In genomic region chr10:119039161-119039560, GRCh38 we compare ENCODE assay signal across 21 cellular contexts. TPM values are rescaled to one million over a fixed set of nuclear protein-coding genes. Genes with fewer than 3 reads are reported as not detected.
A peak's percentile ranks its signal among the peaks of the same experiment; 100 is the strongest.
DNase-seq lines count a peak whose midpoint lies in the region; ATAC-seq and TF ChIP-seq lines count a peak whose summit lies in the region.
"Had no signal": no experiment of that assay in that cellular context is flagged by ENCODE, and none has a peak within 500 bp of the region (broad histone marks: within the 10 kb centered on the region; RNA-seq: fewer than 3 reads in every experiment).

No MANE protein-coding gene starts in this region.

- no peak overlapping the region for H3K4me3 Mint-ChIP-seq in CD4-positive, alpha-beta memory T cell
- H3K4me3 Mint-ChIP-seq in H9, result no peak overlapping the region
- H3K4me3 Mint-ChIP-seq in WTC11, result no peak overlapping the region
- H3K4me3 Mint-ChIP-seq: CD4-positive, CD25-positive, alpha-beta regulatory T cell had no signal

- H3K36me3 Mint-ChIP-seq in CD4-positive, alpha-beta memory T cell, result peaks cover 60 to 82% of the 10 kb centered on the region in 2 donors
- H3K36me3 Mint-ChIP-seq in H9 (ENCODE audit: insufficient read depth in 1 of 3, low read depth in 3 of 3) (peaks cover 64 to 90% (median 86%) of the 10 kb centered on the region in 3 experiments; a peak in 6 of 7 replicates), WTC11 (peaks cover 85% of the 10 kb centered on the region)

- CTCF ChIA-PET in CD4-positive, alpha-beta memory T cell (lab: Charles Lee; ENCODE audit: partially characterized antibody), result no interaction called here
- CTCF ChIA-PET in WTC11 (lab: Charles Lee), result interaction anchor here (0.5 kb wide), 1 partner anchor 99 kb away, joined by 3 read pairs; no protein-coding TSS in a partner anchor

- H3K9ac ChIP-seq in H9 (ENCODE audit: extremely low read depth, insufficient read length, low read length) (no peak overlapping the region), mesendoderm (ENCODE audit: low read length) (no peak overlapping the region)

- ATAC-seq in WTC11, result no peak
- no peak for ATAC-seq in GM18511 (IDR thresholded peaks at IDR 0.05; ENCODE audit: unreplicated experiment)
- ATAC-seq: GM12878 had no signal

- peaks cover 79% of the 10 kb centered on the region for H3K36me3 ChIP-seq in CD4-positive, alpha-beta memory T cell (ENCODE audit: insufficient read depth, low read length)
- H3K36me3 ChIP-seq in mesendoderm (ENCODE audit: control insufficient read depth, insufficient read depth, low read length), result peaks cover 19% of the 10 kb centered on the region

- H2BK15ac ChIP-seq in H9 (ENCODE audit: low read depth, low read length) (no peak overlapping the region), mesendoderm (replicated peaks; ENCODE audit: low read depth) (no peak overlapping the region)

- H3K27me3 ChIP-seq in CD4-positive, alpha-beta memory T cell (ENCODE audit: insufficient read depth, low read length), result no peaks in the 10 kb centered on the region
- H3K27me3 ChIP-seq in H9 (ENCODE audit: insufficient read depth, low read length) (no peaks in the 10 kb centered on the region), mesendoderm (ENCODE audit: insufficient read depth, low read length, poor library complexity) (no peaks in the 10 kb centered on the region)

- H4K5ac ChIP-seq in H9 (ENCODE audit: insufficient read length, low read depth, low read length) (no peak overlapping the region), mesendoderm (ENCODE audit: low read length) (no peak overlapping the region)

- no peak overlapping the region for H4K8ac ChIP-seq in H9 (replicated peaks; ENCODE audit: insufficient read length, low read depth, low read length)
- no peak overlapping the region for H4K8ac ChIP-seq in mesendoderm (ENCODE audit: low read depth, low read length)

- TF ChIP-seq CTCF in H9 (conservative IDR thresholded peaks at IDR 0.05) (no peak), WTC11 (IDR thresholded peaks at IDR 0.05) (no peak)

- no peak overlapping the region for H3K4me2 ChIP-seq in H9 (ENCODE audit: insufficient read depth, insufficient read length, low read length)
- H3K4me2 ChIP-seq in mesendoderm (ENCODE audit: low read length), result no peak overlapping the region

- DNase-seq in CD4-positive, alpha-beta memory T cell, result no peak
- no peak for DNase-seq in H9
- DNase-seq in WTC11 (ENCODE audit: low spot score), result no peak
- peak; percentile 22 for DNase-seq in mesendoderm
- DNase-seq in activated CD4-positive, alpha-beta T cell treated with anti-CD3 and anti-CD28 coated beads, Interleukin-2, amount 50 U/mL, for 4 hours, result no peak
- DNase-seq in activated gamma-delta T cell (lab: John Stamatoyannopoulos, UW), result no peak
- DNase-seq: CD4-positive, CD25-positive, alpha-beta regulatory T cell; COR-L47; DMS 273 treated with DMSO at 0.1 percent for 48 hours; DMS79 treated with DMSO at 0.1 percent for 48 hours; HCEC 1CT; Karpas-422; NCI-H1694; NCI-H2081; NCI-H2171 treated with DMSO at 0.1 percent for 48 hours; NCI-H446 treated with DMSO at 0.1 percent for 48 hours; NCI-H526 treated with DMSO at 0.1 percent for 48 hours; OCI-M1; Right ventricle myocardium superior had no signal

- H3K4me3 ChIP-seq in CD4-positive, alpha-beta memory T cell (ENCODE audit: low read length in 2 of 2), result no peak overlapping the region
- no peak overlapping the region for H3K4me3 ChIP-seq in mesendoderm (ENCODE audit: low read length)
- H3K4me3 ChIP-seq: GM12878 had no signal

- POLR2A ChIA-PET in CD4-positive, alpha-beta memory T cell (lab: Charles Lee; ENCODE audit: partially characterized antibody), result interaction anchor here (1.2 kb wide), 1 partner anchor 8 kb away, joined by 3 read pairs; no protein-coding TSS in a partner anchor
- POLR2A ChIA-PET in WTC11 (lab: Charles Lee), result no interaction called here

- no peak overlapping the region for H2BK12ac ChIP-seq in H9 (ENCODE audit: insufficient read length, low read depth, low read length)

- no CpG with 5 or more reads among the region's 1 CpG for WGBS in H9 (ENCODE audit: extremely low coverage, insufficient read length, low lambda C conversion rate)
- WGBS in mesendoderm (ENCODE audit: extremely low coverage, insufficient coverage, low lambda C conversion rate), result no CpG with 5 or more reads among the region's 1 CpG

- intact Hi-C loops in CD4-positive, alpha-beta memory T cell (cut with micrococcal nuclease), result no loop called here

- H3K56ac ChIP-seq in H9 (ENCODE audit: insufficient read length, low read depth, low read length) (no peak overlapping the region), mesendoderm (ENCODE audit: low read length) (no peak overlapping the region)

- H2BK5ac ChIP-seq in H9 (ENCODE audit: insufficient read length, low read length) (no peak overlapping the region), mesendoderm (ENCODE audit: low read length) (no peak overlapping the region)

- no peak overlapping the region for H3T11ph ChIP-seq in H9 (ENCODE audit: low read length)

- peaks cover 14 to 23% (median 19%) of the 10 kb centered on the region in 4 donors for H3K4me1 Mint-ChIP-seq in CD4-positive, alpha-beta memory T cell
- H3K4me1 Mint-ChIP-seq in H9 (peaks cover 0 to 5% of the 10 kb centered on the region in 2 experiments; a peak in 2 of 4 replicates), WTC11 (peaks cover 3% of the 10 kb centered on the region)

- no peak overlapping the region for H3K4ac ChIP-seq in H9 (ENCODE audit: low read depth, low read length)
- no peak overlapping the region for H3K4ac ChIP-seq in mesendoderm (ENCODE audit: low read depth, low read length)

- no peak overlapping the region for H4K91ac ChIP-seq in H9 (ENCODE audit: insufficient read length, low read depth, low read length)

- H3K27ac Mint-ChIP-seq in CD4-positive, alpha-beta memory T cell, result peak overlapping the region in 4 of 7 donors; percentile 13 to 89 (median 48)
- H3K27ac Mint-ChIP-seq in H9, result peak overlapping the region in 2 of 3 experiments; percentile 5 to 76; a peak in 2 of 7 replicates
- 0 out of 2 replicates have a peak overlapping the region, but pooled peaks have one; percentile 14 for H3K27ac Mint-ChIP-seq in WTC11

- no peaks in the 10 kb centered on the region for H3K27me3 Mint-ChIP-seq in CD4-positive, alpha-beta memory T cell
- H3K27me3 Mint-ChIP-seq in H9 (ENCODE audit: low read depth) (peaks cover 3% of the 10 kb centered on the region; the same call in 1 of the 2 replicates), WTC11 (ENCODE audit: low read depth) (no peaks in the 10 kb centered on the region)
- H3K27me3 Mint-ChIP-seq: CD4-positive, CD25-positive, alpha-beta regulatory T cell had no signal

- H3K18ac ChIP-seq in H9 (ENCODE audit: insufficient read length, low read depth, low read length) (no peak overlapping the region), mesendoderm (ENCODE audit: low read length) (no peak overlapping the region)

- H4K20me1 ChIP-seq in H9 (ENCODE audit: control insufficient read depth, insufficient read depth, insufficient read length), result no peaks in the 10 kb centered on the region

- H3K79me2 ChIP-seq in H9 (ENCODE audit: insufficient read depth, low read length) (peaks cover 2% of the 10 kb centered on the region; the same call in 1 of the 2 replicates), mesendoderm (ENCODE audit: control insufficient read depth, insufficient read depth, low read length) (peaks cover 14% of the 10 kb centered on the region)

- H3K23ac ChIP-seq in H9 (ENCODE audit: insufficient read length, low read depth, low read length) (no peak overlapping the region), mesendoderm (ENCODE audit: low read length) (no peak overlapping the region)

- no peaks in the 10 kb centered on the region for H3K9me3 ChIP-seq in CD4-positive, alpha-beta memory T cell (ENCODE audit: control insufficient read depth in 1 of 2, low read length in 2 of 2)
- no peaks in the 10 kb centered on the region for H3K9me3 ChIP-seq in H9 (ENCODE audit: control insufficient read depth, low read depth, low read length)

- no peak overlapping the region for H3K27ac ChIP-seq in CD4-positive, alpha-beta memory T cell (ENCODE audit: low read depth, low read length)
- no peak overlapping the region for H3K27ac ChIP-seq in H9 (ENCODE audit: insufficient read length, low read depth, low read length)
- no peak overlapping the region for H3K27ac ChIP-seq in mesendoderm (ENCODE audit: low read depth, low read length)

- H2AK5ac ChIP-seq in H9 (ENCODE audit: insufficient read length, low read length) (no peak overlapping the region), mesendoderm (ENCODE audit: low read length) (no peak overlapping the region)

- no peak overlapping the region for H3K14ac ChIP-seq in H9 (ENCODE audit: insufficient read depth, low read length)

- H2AFZ ChIP-seq in H9 (ENCODE audit: low read length), result no peak overlapping the region

- no peak overlapping the region for H2BK20ac ChIP-seq in H9 (ENCODE audit: low read depth, low read length, poor library complexity, severe bottlenecking)

- H3K9me3 Mint-ChIP-seq in CD4-positive, alpha-beta memory T cell, result peaks cover 0 to 2% (median 0%) of the 10 kb centered on the region in 8 donors
- H3K9me3 Mint-ChIP-seq in H9 (no peaks in the 10 kb centered on the region), WTC11 (no peaks in the 10 kb centered on the region)

- H2BK120ac ChIP-seq in H9 (ENCODE audit: low read depth, low read length, poor library complexity, severe bottlenecking), result no peak overlapping the region
- H2BK120ac ChIP-seq in mesendoderm (ENCODE audit: low read depth, low read length), result no peak overlapping the region

- H3K23me2 ChIP-seq in H9 (ENCODE audit: insufficient read length, low read depth, low read length, poor library complexity, severe bottlenecking), result no peaks in the 10 kb centered on the region

- H3K4me1 ChIP-seq in CD4-positive, alpha-beta memory T cell (ENCODE audit: insufficient read depth, low read length), result peaks cover 4% of the 10 kb centered on the region
- H3K4me1 ChIP-seq in H9 (ENCODE audit: insufficient read depth, low read length), result no peaks in the 10 kb centered on the region
- no peaks in the 10 kb centered on the region for H3K4me1 ChIP-seq in mesendoderm (ENCODE audit: control insufficient read depth, low read depth, low read length)

- H3K79me1 ChIP-seq in H9 (ENCODE audit: insufficient read depth, low read depth, low read length, poor library complexity, severe bottlenecking), result peaks cover 10% of the 10 kb centered on the region
- peaks cover 16% of the 10 kb centered on the region for H3K79me1 ChIP-seq in mesendoderm (ENCODE audit: low read length)

RNA-seq across cellular contexts. Expression of gene NANOS1, which starts 9.6 kb away (rescaled TPM):
- under 1 TPM; 0.49 to 0.64 TPM for total RNA-seq in CD4-positive, alpha-beta memory T cell
- under 1 TPM in 1 of 2 donors, not detected in 1; 0.11 TPM for polyA plus RNA-seq in CD4-positive, alpha-beta memory T cell
- 4.5 and 5.5 TPM in 2 replicates for total RNA-seq in H9 (2021)
- total RNA-seq in WTC11 (2021), result 2.9 to 4.3 TPM (median 2.9 TPM) in 3 replicates
- polyA plus RNA-seq in mesendoderm (2013, experiment 1 of 2), result 4.6 TPM
- 5.0 TPM for polyA plus RNA-seq in mesendoderm (2013, experiment 2 of 2)
- polyA plus RNA-seq: CD4-positive, CD25-positive, alpha-beta regulatory T cell had no signal

RNA-seq across cellular contexts. Expression of gene EIF3A, which starts 41.5 kb away (rescaled TPM):
- total RNA-seq in CD4-positive, alpha-beta memory T cell, result 100 to 1,000 TPM; 122 to 129 TPM
- 10 to 100 TPM; 29.8 to 81.7 TPM for polyA plus RNA-seq in CD4-positive, alpha-beta memory T cell
- 206 TPM in 2 replicates for total RNA-seq in H9 (2021)
- 177 to 213 TPM (median 178 TPM) in 3 replicates for total RNA-seq in WTC11 (2021)
- 166 TPM for polyA plus RNA-seq in mesendoderm (2013, experiment 1 of 2)
- 166 TPM for polyA plus RNA-seq in mesendoderm (2013, experiment 2 of 2)
